Comparison of ENCODE assay signal across 1 cellular context in the genomic region with DNA sequence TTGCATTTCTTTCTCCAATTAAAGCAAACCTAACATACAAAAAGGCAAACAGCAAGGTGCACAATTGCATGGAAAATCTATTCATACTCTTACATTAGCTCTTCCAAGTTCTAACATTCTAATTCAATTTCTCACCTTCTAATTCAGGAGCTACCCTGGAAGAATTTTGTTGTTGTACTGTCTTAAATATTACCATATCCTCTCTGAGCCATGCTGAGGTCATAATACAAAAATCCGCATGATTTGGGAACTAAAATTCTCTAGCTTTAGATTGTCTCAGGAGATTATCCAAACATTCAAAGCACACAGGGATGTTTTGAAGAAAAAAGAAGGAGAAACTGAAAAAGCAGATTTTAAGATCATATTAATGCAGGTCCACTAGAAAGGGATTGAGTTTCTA.
TF ChIP-seq lines count a peak whose summit lies in the region.

No MANE protein-coding gene starts in this region.

TF ChIP-seq in IMR-90, 13 proteins besides CTCF, POLR2A, EP300 and RAD21:
- TF ChIP-seq CHD1 (IDR thresholded peaks at IDR 0.05; ENCODE audit: low read depth, low read length), result no peak
- no peak for TF ChIP-seq NFE2L2 (IDR thresholded peaks at IDR 0.05; ENCODE audit: low read depth, low read length)
- TF ChIP-seq, protein P1, sequence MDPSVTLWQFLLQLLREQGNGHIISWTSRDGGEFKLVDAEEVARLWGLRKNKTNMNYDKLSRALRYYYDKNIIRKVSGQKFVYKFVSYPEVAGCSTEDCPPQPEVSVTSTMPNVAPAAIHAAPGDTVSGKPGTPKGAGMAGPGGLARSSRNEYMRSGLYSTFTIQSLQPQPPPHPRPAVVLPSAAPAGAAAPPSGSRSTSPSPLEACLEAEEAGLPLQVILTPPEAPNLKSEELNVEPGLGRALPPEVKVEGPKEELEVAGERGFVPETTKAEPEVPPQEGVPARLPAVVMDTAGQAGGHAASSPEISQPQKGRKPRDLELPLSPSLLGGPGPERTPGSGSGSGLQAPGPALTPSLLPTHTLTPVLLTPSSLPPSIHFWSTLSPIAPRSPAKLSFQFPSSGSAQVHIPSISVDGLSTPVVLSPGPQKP (IDR thresholded peaks at IDR 0.05; ENCODE audit: borderline replicate concordance, low read depth, low read length), result no peak
- no peak for TF ChIP-seq SMC3 (IDR thresholded peaks at IDR 0.05; ENCODE audit: low read depth, low read length)
- no peak for TF ChIP-seq RCOR1 (IDR thresholded peaks at IDR 0.05; ENCODE audit: insufficient replicate concordance, low read length)
- no peak for TF ChIP-seq CEBPB (IDR thresholded peaks at IDR 0.05; ENCODE audit: low read depth, low read length)
